17 cellular contexts compared by ENCODE assay signal in the genomic region with DNA sequence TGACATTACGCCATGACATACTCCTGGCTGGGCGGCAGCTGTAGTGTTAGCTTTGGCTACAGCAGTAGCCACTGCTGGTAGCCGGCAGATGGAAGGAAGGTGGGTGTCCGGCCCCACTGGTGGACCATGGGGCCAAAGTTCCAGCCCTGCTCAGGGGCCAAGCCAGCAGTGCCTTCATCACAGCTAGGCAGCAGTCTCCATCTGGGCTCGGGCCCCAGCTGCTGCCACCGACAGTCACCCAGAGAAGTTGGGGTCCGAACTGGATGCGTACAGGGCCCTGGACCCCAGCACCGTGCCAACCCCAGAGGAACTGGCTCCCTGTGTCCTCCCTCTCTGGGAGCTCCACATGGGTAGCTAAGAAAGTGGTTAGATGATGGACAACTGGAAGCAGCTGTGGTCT.
A peak's percentile ranks its signal among the peaks of the same experiment; 100 is the strongest.
DNase-seq lines count a peak whose midpoint lies in the region; ATAC-seq and TF ChIP-seq lines count a peak whose summit lies in the region.
"Had no signal": no experiment of that assay in that cellular context is flagged by ENCODE, and none has a peak within 500 bp of the region (broad histone marks: within the 10 kb centered on the region; RNA-seq: fewer than 3 reads in every experiment).

No MANE protein-coding gene starts in this region.

- no peaks in the 10 kb centered on the region for H3K9me2 ChIP-seq in GM23338 (ENCODE audit: insufficient read depth)

- H3K4me1 ChIP-seq in sigmoid colon (no peaks in the 10 kb centered on the region), GM23338 (ENCODE audit: insufficient read depth) (no peaks in the 10 kb centered on the region)
- H3K4me1 ChIP-seq: BLaER1 treated with 17β-estradiol and CSF1 and Interleukin-3, amounts not matched to agents 10 nM and 100 nM had no signal

- H3K27ac ChIP-seq in sigmoid colon (no peak overlapping the region), coronary artery (no peak overlapping the region), GM23338 (ENCODE audit: low read depth) (no peak overlapping the region)
- H3K27ac ChIP-seq: BLaER1 treated with 17β-estradiol and CSF1 and Interleukin-3, amounts not matched to agents 10 nM and 100 nM had no signal

- 86 to 91% methylated on average over 9 of the region's 9 CpGs for WGBS in sigmoid colon, 2 donors

- H3K36me3 ChIP-seq in H7 (replicated peaks; ENCODE audit: control insufficient read depth, insufficient read depth, low read length) (no peaks in the 10 kb centered on the region), sigmoid colon (no peaks in the 10 kb centered on the region), GM23338 (ENCODE audit: insufficient read depth) (no peaks in the 10 kb centered on the region)
- H3K36me3 ChIP-seq: BLaER1 treated with 17β-estradiol and CSF1 and Interleukin-3, amounts not matched to agents 10 nM and 100 nM had no signal

- H3F3A ChIP-seq in GM23338 (replicated peaks; ENCODE audit: low read depth): no peaks in the 10 kb centered on the region

- H3K79me2 ChIP-seq in GM23338 (replicated peaks; ENCODE audit: insufficient read depth): no peaks in the 10 kb centered on the region

- H3K4me3 ChIP-seq in H7 (ENCODE audit: insufficient read depth, low read depth, low read length): no peak overlapping the region
- H3K4me3 ChIP-seq in sigmoid colon: no peak overlapping the region
- no peak overlapping the region for H3K4me3 ChIP-seq in coronary artery
- H3K4me3 ChIP-seq in GM23338: no peak overlapping the region
- H3K4me3 ChIP-seq: BLaER1 treated with 17β-estradiol and CSF1 and Interleukin-3, amounts not matched to agents 10 nM and 100 nM had no signal

- no peak overlapping the region for H3K27ac Mint-ChIP-seq in activated naive CD4-positive, alpha-beta T cell treated with anti-CD3 and anti-CD28 coated beads, Interleukin-2, amount 50 U/mL, for 72 hours
- H3K27ac Mint-ChIP-seq in chondrocyte (ENCODE audit: unreplicated experiment) (no peak overlapping the region), GM23338 (no peak overlapping the region)
- H3K27ac Mint-ChIP-seq: B cell; CD8-positive, alpha-beta T cell; H9 had no signal

- no peak for TF ChIP-seq CTCF in chondrocyte (IDR thresholded peaks at IDR 0.05)
- TF ChIP-seq CTCF in sigmoid colon (IDR thresholded peaks at IDR 0.05): no peak
- TF ChIP-seq CTCF in coronary artery (IDR thresholded peaks at IDR 0.05): no peak
- TF ChIP-seq CTCF in GM23338 (conservative IDR thresholded peaks at IDR 0.05; ENCODE audit: low read depth in 2 of 2): no peak

- H4K20me1 ChIP-seq in GM23338 (replicated peaks; ENCODE audit: insufficient read depth): no peaks in the 10 kb centered on the region
- H4K20me1 ChIP-seq: BLaER1 treated with 17β-estradiol and CSF1 and Interleukin-3, amounts not matched to agents 10 nM and 100 nM had no signal

- H3K27me3 ChIP-seq in H7 (ENCODE audit: control insufficient read depth, insufficient read depth, low read length) (no peaks in the 10 kb centered on the region), sigmoid colon (no peaks in the 10 kb centered on the region), GM23338 (ENCODE audit: insufficient read depth) (no peaks in the 10 kb centered on the region)

- H2AFZ ChIP-seq in GM23338: no peak overlapping the region

- H3K4me1 Mint-ChIP-seq in chondrocyte (ENCODE audit: low read depth): no peaks in the 10 kb centered on the region
- H3K4me1 Mint-ChIP-seq in GM23338: no peaks in the 10 kb centered on the region
- H3K4me1 Mint-ChIP-seq: B cell, H9 had no signal

- no peak for DNase-seq in activated naive CD4-positive, alpha-beta T cell treated with anti-CD3 and anti-CD28 coated beads, Interleukin-2, amount 50 U/mL, for 72 hours (ENCODE audit: low spot score in 2 of 2)
- no peak for DNase-seq in activated naive CD4-positive, alpha-beta T cell treated with Interleukin-2 at 50 U/mL for 16 hours
- DNase-seq in H7: peak; percentile 0
- peak; percentile 61 for DNase-seq in chondrocyte (ENCODE audit: low spot score)
- peak; percentile 32 for DNase-seq in sigmoid colon
- no peak for DNase-seq in coronary artery (ENCODE audit: low spot score)
- no peak for DNase-seq in GM23338 (ENCODE audit: low spot score)
- DNase-seq: CD8-positive, alpha-beta T cell; COR-L47; DMS 273 treated with DMSO at 0.1 percent for 48 hours; DMS53; DND-41; EL; GOT3; H9 had no signal

- no peak for TF ChIP-seq EP300 in sigmoid colon (IDR thresholded peaks at IDR 0.05)

- no peak overlapping the region for H3K4me3 Mint-ChIP-seq in chondrocyte (ENCODE audit: unreplicated experiment)
- no peak overlapping the region for H3K4me3 Mint-ChIP-seq in GM23338
- H3K4me3 Mint-ChIP-seq: B cell; CD8-positive, alpha-beta T cell; H9 had no signal

- no peak overlapping the region for H3K4me2 ChIP-seq in GM23338
- H3K4me2 ChIP-seq: BLaER1 treated with 17β-estradiol and CSF1 and Interleukin-3, amounts not matched to agents 10 nM and 100 nM had no signal

- peak; percentile 14 to 43 for ATAC-seq in activated naive CD4-positive, alpha-beta T cell treated with anti-CD3 and anti-CD28 coated beads, Interleukin-2, amount 50 U/mL, for 72 hours
- no peak for ATAC-seq in GM23338
- ATAC-seq: CD8-positive, alpha-beta T cell had no signal

- H3K27me3 Mint-ChIP-seq in chondrocyte (ENCODE audit: low read depth) (no peaks in the 10 kb centered on the region), GM23338 (ENCODE audit: insufficient read depth, low read depth, poor library complexity) (peaks cover under 1% of the 10 kb centered on the region)
- H3K27me3 Mint-ChIP-seq: B cell had no signal

- H3K36me3 Mint-ChIP-seq in activated naive CD4-positive, alpha-beta T cell treated with anti-CD3 and anti-CD28 coated beads, Interleukin-2, amount 50 U/mL, for 72 hours: peaks cover 0 to 16% of the 10 kb centered on the region in 2 donors
- H3K36me3 Mint-ChIP-seq in chondrocyte (ENCODE audit: low read depth) (peaks cover 3% of the 10 kb centered on the region), GM23338 (ENCODE audit: low read depth) (peaks cover 2% of the 10 kb centered on the region; the same call in 2 of the 3 replicates)
- H3K36me3 Mint-ChIP-seq: CD8-positive, alpha-beta T cell had no signal

- TF ChIP-seq POLR2A in sigmoid colon (IDR thresholded peaks at IDR 0.05): no peak

- H3K9me3 Mint-ChIP-seq in activated naive CD4-positive, alpha-beta T cell treated with anti-CD3 and anti-CD28 coated beads, Interleukin-2, amount 50 U/mL, for 72 hours: peaks cover 5 to 18% of the 10 kb centered on the region in 2 donors
- peaks cover 31% of the 10 kb centered on the region for H3K9me3 Mint-ChIP-seq in chondrocyte (ENCODE audit: low read depth)
- H3K9me3 Mint-ChIP-seq in GM23338: peaks cover 12% of the 10 kb centered on the region; the same call in 2 of the 3 replicates

- intact Hi-C loops in sigmoid colon (cut with DNase I): no loop called here

- no peaks in the 10 kb centered on the region for H3K9me3 ChIP-seq in sigmoid colon

TF ChIP-seq in GM23338, 12 proteins besides CTCF, POLR2A, EP300 and RAD21 (continues in another document):
- no peak for TF ChIP-seq POLR2AphosphoS5 (IDR thresholded peaks at IDR 0.05; ENCODE audit: low read depth)
- no peak for TF ChIP-seq ZNF331 (CRISPR knock-in tag; IDR thresholded peaks at IDR 0.05; ENCODE audit: low read depth)
- TF ChIP-seq NANOG (IDR thresholded peaks at IDR 0.05; ENCODE audit: borderline replicate concordance): no peak
- TF ChIP-seq, protein P1, sequence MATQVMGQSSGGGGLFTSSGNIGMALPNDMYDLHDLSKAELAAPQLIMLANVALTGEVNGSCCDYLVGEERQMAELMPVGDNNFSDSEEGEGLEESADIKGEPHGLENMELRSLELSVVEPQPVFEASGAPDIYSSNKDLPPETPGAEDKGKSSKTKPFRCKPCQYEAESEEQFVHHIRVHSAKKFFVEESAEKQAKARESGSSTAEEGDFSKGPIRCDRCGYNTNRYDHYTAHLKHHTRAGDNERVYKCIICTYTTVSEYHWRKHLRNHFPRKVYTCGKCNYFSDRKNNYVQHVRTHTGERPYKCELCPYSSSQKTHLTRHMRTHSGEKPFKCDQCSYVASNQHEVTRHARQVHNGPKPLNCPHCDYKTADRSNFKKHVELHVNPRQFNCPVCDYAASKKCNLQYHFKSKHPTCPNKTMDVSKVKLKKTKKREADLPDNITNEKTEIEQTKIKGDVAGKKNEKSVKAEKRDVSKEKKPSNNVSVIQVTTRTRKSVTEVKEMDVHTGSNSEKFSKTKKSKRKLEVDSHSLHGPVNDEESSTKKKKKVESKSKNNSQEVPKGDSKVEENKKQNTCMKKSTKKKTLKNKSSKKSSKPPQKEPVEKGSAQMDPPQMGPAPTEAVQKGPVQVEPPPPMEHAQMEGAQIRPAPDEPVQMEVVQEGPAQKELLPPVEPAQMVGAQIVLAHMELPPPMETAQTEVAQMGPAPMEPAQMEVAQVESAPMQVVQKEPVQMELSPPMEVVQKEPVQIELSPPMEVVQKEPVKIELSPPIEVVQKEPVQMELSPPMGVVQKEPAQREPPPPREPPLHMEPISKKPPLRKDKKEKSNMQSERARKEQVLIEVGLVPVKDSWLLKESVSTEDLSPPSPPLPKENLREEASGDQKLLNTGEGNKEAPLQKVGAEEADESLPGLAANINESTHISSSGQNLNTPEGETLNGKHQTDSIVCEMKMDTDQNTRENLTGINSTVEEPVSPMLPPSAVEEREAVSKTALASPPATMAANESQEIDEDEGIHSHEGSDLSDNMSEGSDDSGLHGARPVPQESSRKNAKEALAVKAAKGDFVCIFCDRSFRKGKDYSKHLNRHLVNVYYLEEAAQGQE (IDR thresholded peaks at IDR 0.05; ENCODE audit: unreplicated experiment): no peak
- TF ChIP-seq, protein P2, sequence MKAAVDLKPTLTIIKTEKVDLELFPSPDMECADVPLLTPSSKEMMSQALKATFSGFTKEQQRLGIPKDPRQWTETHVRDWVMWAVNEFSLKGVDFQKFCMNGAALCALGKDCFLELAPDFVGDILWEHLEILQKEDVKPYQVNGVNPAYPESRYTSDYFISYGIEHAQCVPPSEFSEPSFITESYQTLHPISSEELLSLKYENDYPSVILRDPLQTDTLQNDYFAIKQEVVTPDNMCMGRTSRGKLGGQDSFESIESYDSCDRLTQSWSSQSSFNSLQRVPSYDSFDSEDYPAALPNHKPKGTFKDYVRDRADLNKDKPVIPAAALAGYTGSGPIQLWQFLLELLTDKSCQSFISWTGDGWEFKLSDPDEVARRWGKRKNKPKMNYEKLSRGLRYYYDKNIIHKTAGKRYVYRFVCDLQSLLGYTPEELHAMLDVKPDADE (IDR thresholded peaks at IDR 0.05): no peak
- TF ChIP-seq ZNF114 (CRISPR knock-in tag; IDR thresholded peaks at IDR 0.05): no peak

Comparison
In these comparisons a context has a peak if more than half of its experiments do, and no peak if none do; other contexts are left out.
1. DNase-seq: peak in H7 (single experiment), chondrocyte (single experiment) and sigmoid colon (single experiment); none in activated naive CD4-positive, alpha-beta T cell treated with anti-CD3 and anti-CD28 coated beads, Interleukin-2, amount 50 U/mL, for 72 hours (0 of 2), activated naive CD4-positive, alpha-beta T cell treated with Interleukin-2 at 50 U/mL for 16 hours (single experiment), coronary artery (single experiment) and GM23338 (single experiment).